ENCODE assay signal across 1 cellular context in the genomic region with DNA sequence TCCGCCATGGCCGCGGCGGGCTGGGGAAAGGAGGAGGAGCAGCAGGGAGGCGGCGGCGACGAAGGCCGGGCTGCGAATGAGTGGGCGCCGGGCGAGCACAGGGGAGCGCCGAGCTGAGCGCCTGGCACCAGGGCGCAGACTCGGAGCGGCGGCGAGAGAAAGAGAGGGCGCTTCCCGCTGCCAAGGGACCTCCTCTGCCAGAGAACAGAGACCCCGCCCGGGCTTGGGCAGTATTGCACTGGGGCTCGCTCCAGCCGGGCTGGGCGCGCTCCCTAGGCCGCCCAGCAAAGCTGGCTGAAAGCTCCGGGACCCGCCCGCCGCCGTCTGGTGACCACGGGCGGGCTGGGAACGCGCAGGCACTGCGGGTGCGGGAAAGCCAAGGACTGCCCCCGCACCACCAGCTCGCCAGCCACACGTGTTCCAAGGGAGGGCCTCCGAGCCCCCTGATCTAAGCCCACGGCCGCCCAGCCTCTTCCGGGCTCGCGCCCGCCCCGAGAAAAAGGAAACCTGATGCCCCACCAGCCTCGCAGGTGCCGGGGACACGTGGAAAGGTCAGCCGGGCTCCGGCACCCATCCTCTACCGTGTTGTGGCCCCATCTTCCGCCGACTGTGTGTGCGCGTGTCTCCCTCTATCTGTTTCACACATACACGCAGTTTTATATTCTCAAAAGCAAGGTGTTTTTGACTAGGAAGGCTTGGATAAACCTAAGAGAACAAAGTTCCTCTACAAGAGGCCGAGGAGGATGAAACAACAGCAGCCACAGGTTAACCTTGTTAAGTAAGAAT.
TF ChIP-seq lines count a peak whose summit lies in the region.

A gene (minus strand): TSS at position 140 of the 786 bp plus-strand sequence. CDS start 132 bp downstream, at position 8.

TF ChIP-seq in HepG2, 621 proteins besides CTCF, POLR2A, EP300 and RAD21 (continued from another document and continues in another):
- 0 out of 2 replicates have a peak, but pooled peaks have one; percentile 51 for TF ChIP-seq ZNF674 (CRISPR knock-in tag; IDR thresholded peaks at IDR 0.05; ENCODE audit: low read depth)
- TF ChIP-seq HMG20B (CRISPR knock-in tag; conservative IDR thresholded peaks at IDR 0.05) = no peak; the same call in 1 of the 2 replicates
- 0 out of 2 replicates have a peak, but pooled peaks have one; percentile 22 for TF ChIP-seq DNMT1 (CRISPR knock-in tag; IDR thresholded peaks at IDR 0.05)
- 0 out of 2 replicates have a peak, but pooled peaks have one; percentile 36 for TF ChIP-seq NRL (CRISPR knock-in tag; IDR thresholded peaks at IDR 0.05; ENCODE audit: borderline replicate concordance)
- no peak for TF ChIP-seq ZNF484 (CRISPR knock-in tag; IDR thresholded peaks at IDR 0.05; ENCODE audit: borderline replicate concordance, low read depth)
- peak; percentile 96 for TF ChIP-seq ZNF781 (CRISPR knock-in tag; IDR thresholded peaks at IDR 0.05; ENCODE audit: borderline replicate concordance, not compliant biosample characterization)
- TF ChIP-seq, protein P1, sequence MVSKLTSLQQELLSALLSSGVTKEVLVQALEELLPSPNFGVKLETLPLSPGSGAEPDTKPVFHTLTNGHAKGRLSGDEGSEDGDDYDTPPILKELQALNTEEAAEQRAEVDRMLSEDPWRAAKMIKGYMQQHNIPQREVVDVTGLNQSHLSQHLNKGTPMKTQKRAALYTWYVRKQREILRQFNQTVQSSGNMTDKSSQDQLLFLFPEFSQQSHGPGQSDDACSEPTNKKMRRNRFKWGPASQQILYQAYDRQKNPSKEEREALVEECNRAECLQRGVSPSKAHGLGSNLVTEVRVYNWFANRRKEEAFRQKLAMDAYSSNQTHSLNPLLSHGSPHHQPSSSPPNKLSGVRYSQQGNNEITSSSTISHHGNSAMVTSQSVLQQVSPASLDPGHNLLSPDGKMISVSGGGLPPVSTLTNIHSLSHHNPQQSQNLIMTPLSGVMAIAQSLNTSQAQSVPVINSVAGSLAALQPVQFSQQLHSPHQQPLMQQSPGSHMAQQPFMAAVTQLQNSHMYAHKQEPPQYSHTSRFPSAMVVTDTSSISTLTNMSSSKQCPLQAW (CRISPR knock-in tag; IDR thresholded peaks at IDR 0.05) = peak; percentile 65; the same call in 1 of the 2 replicates
- TF ChIP-seq ZNF430 (CRISPR knock-in tag; IDR thresholded peaks at IDR 0.05) = peak; percentile 79; the same call in 1 of the 2 replicates
- TF ChIP-seq JUND (CRISPR knock-in tag; IDR thresholded peaks at IDR 0.05) = no peak
- no peak for TF ChIP-seq NR3C1 (CRISPR knock-in tag; IDR thresholded peaks at IDR 0.05)
- 0 out of 2 replicates have a peak, but pooled peaks have one; percentile 59 for TF ChIP-seq BORCS8-MEF2B (CRISPR knock-in tag; IDR thresholded peaks at IDR 0.05)
- TF ChIP-seq ZNF790 (CRISPR knock-in tag; IDR thresholded peaks at IDR 0.05; ENCODE audit: borderline replicate concordance) = peak; percentile 39; the same call in 1 of the 2 replicates
- no peak for TF ChIP-seq HNRNPH1 (optimal IDR thresholded peaks at IDR 0.05; ENCODE audit: low read depth, low read length)
- TF ChIP-seq RARG (CRISPR knock-in tag; IDR thresholded peaks at IDR 0.05; ENCODE audit: low read depth) = no peak
- TF ChIP-seq, protein P2, sequence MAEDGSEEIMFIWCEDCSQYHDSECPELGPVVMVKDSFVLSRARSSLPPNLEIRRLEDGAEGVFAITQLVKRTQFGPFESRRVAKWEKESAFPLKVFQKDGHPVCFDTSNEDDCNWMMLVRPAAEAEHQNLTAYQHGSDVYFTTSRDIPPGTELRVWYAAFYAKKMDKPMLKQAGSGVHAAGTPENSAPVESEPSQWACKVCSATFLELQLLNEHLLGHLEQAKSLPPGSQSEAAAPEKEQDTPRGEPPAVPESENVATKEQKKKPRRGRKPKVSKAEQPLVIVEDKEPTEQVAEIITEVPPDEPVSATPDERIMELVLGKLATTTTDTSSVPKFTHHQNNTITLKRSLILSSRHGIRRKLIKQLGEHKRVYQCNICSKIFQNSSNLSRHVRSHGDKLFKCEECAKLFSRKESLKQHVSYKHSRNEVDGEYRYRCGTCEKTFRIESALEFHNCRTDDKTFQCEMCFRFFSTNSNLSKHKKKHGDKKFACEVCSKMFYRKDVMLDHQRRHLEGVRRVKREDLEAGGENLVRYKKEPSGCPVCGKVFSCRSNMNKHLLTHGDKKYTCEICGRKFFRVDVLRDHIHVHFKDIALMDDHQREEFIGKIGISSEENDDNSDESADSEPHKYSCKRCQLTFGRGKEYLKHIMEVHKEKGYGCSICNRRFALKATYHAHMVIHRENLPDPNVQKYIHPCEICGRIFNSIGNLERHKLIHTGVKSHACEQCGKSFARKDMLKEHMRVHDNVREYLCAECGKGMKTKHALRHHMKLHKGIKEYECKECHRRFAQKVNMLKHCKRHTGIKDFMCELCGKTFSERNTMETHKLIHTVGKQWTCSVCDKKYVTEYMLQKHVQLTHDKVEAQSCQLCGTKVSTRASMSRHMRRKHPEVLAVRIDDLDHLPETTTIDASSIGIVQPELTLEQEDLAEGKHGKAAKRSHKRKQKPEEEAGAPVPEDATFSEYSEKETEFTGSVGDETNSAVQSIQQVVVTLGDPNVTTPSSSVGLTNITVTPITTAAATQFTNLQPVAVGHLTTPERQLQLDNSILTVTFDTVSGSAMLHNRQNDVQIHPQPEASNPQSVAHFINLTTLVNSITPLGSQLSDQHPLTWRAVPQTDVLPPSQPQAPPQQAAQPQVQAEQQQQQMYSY (CRISPR knock-in tag; IDR thresholded peaks at IDR 0.05) = no peak; the same call in none of the 2 replicates
- TF ChIP-seq EED (CRISPR knock-in tag; IDR thresholded peaks at IDR 0.05) = peak; percentile 38; the same call in 1 of the 2 replicates
- TF ChIP-seq, protein P3, sequence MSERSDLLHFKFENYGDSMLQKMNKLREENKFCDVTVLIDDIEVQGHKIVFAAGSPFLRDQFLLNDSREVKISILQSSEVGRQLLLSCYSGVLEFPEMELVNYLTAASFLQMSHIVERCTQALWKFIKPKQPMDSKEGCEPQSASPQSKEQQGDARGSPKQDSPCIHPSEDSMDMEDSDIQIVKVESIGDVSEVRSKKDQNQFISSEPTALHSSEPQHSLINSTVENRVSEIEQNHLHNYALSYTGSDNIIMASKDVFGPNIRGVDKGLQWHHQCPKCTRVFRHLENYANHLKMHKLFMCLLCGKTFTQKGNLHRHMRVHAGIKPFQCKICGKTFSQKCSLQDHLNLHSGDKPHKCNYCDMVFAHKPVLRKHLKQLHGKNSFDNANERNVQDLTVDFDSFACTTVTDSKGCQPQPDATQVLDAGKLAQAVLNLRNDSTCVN (CRISPR knock-in tag; IDR thresholded peaks at IDR 0.05; ENCODE audit: borderline replicate concordance) = 0 out of 2 replicates have a peak, but pooled peaks have one; percentile 47
- no peak for TF ChIP-seq SSRP1 (CRISPR knock-in tag; IDR thresholded peaks at IDR 0.05)
- TF ChIP-seq RCOR2 (CRISPR knock-in tag; IDR thresholded peaks at IDR 0.05) = peak; percentile 69
- TF ChIP-seq, protein P4, sequence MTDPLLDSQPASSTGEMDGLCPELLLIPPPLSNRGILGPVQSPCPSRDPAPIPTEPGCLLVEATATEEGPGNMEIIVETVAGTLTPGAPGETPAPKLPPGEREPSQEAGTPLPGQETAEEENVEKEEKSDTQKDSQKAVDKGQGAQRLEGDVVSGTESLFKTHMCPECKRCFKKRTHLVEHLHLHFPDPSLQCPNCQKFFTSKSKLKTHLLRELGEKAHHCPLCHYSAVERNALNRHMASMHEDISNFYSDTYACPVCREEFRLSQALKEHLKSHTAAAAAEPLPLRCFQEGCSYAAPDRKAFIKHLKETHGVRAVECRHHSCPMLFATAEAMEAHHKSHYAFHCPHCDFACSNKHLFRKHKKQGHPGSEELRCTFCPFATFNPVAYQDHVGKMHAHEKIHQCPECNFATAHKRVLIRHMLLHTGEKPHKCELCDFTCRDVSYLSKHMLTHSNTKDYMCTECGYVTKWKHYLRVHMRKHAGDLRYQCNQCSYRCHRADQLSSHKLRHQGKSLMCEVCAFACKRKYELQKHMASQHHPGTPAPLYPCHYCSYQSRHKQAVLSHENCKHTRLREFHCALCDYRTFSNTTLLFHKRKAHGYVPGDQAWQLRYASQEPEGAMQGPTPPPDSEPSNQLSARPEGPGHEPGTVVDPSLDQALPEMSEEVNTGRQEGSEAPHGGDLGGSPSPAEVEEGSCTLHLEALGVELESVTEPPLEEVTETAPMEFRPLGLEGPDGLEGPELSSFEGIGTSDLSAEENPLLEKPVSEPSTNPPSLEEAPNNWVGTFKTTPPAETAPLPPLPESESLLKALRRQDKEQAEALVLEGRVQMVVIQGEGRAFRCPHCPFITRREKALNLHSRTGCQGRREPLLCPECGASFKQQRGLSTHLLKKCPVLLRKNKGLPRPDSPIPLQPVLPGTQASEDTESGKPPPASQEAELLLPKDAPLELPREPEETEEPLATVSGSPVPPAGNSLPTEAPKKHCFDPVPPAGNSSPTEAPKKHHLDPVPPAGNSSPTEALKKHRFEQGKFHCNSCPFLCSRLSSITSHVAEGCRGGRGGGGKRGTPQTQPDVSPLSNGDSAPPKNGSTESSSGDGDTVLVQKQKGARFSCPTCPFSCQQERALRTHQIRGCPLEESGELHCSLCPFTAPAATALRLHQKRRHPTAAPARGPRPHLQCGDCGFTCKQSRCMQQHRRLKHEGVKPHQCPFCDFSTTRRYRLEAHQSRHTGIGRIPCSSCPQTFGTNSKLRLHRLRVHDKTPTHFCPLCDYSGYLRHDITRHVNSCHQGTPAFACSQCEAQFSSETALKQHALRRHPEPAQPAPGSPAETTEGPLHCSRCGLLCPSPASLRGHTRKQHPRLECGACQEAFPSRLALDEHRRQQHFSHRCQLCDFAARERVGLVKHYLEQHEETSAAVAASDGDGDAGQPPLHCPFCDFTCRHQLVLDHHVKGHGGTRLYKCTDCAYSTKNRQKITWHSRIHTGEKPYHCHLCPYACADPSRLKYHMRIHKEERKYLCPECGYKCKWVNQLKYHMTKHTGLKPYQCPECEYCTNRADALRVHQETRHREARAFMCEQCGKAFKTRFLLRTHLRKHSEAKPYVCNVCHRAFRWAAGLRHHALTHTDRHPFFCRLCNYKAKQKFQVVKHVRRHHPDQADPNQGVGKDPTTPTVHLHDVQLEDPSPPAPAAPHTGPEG (CRISPR knock-in tag; IDR thresholded peaks at IDR 0.05) = peak; percentile 56
- TF ChIP-seq SATB2 (CRISPR knock-in tag; IDR thresholded peaks at IDR 0.05) = no peak
- peak; percentile 24 for TF ChIP-seq FOXA3 (CRISPR knock-in tag; IDR thresholded peaks at IDR 0.05)
- no peak; the same call in none of the 2 replicates for TF ChIP-seq HDAC1 (CRISPR knock-in tag; IDR thresholded peaks at IDR 0.05)
- no peak for TF ChIP-seq ELF4 (CRISPR knock-in tag; IDR thresholded peaks at IDR 0.05; ENCODE audit: borderline replicate concordance)
- TF ChIP-seq, protein P5, sequence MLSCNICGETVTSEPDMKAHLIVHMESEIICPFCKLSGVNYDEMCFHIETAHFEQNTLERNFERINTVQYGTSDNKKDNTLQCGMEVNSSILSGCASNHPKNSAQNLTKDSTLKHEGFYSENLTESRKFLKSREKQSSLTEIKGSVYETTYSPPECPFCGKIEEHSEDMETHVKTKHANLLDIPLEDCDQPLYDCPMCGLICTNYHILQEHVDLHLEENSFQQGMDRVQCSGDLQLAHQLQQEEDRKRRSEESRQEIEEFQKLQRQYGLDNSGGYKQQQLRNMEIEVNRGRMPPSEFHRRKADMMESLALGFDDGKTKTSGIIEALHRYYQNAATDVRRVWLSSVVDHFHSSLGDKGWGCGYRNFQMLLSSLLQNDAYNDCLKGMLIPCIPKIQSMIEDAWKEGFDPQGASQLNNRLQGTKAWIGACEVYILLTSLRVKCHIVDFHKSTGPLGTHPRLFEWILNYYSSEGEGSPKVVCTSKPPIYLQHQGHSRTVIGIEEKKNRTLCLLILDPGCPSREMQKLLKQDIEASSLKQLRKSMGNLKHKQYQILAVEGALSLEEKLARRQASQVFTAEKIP (CRISPR knock-in tag; IDR thresholded peaks at IDR 0.05; ENCODE audit: borderline replicate concordance) = no peak
- no peak for TF ChIP-seq TAF15 (IDR thresholded peaks at IDR 0.05; ENCODE audit: low read depth, low read length, poor library complexity, severe bottlenecking)
- TF ChIP-seq ZNF605 (CRISPR knock-in tag; IDR thresholded peaks at IDR 0.05) = peak; percentile 92
- TF ChIP-seq FOXJ3 (CRISPR knock-in tag; IDR thresholded peaks at IDR 0.05; ENCODE audit: borderline replicate concordance) = no peak
- 0 out of 2 replicates have a peak, but pooled peaks have one; percentile 59 for TF ChIP-seq ZIK1 (CRISPR knock-in tag; IDR thresholded peaks at IDR 0.05; ENCODE audit: borderline replicate concordance, low read depth)
- TF ChIP-seq, protein P6, sequence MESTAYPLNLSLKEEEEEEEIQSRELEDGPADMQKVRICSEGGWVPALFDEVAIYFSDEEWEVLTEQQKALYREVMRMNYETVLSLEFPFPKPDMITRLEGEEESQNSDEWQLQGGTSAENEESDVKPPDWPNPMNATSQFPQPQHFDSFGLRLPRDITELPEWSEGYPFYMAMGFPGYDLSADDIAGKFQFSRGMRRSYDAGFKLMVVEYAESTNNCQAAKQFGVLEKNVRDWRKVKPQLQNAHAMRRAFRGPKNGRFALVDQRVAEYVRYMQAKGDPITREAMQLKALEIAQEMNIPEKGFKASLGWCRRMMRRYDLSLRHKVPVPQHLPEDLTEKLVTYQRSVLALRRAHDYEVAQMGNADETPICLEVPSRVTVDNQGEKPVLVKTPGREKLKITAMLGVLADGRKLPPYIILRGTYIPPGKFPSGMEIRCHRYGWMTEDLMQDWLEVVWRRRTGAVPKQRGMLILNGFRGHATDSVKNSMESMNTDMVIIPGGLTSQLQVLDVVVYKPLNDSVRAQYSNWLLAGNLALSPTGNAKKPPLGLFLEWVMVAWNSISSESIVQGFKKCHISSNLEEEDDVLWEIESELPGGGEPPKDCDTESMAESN (CRISPR knock-in tag; conservative IDR thresholded peaks at IDR 0.05) = peak; percentile 92; the same call in 1 of the 2 replicates
- TF ChIP-seq DNMT3B (CRISPR knock-in tag; conservative IDR thresholded peaks at IDR 0.05) = peak; percentile 77; the same call in 1 of the 2 replicates
- TF ChIP-seq DMAP1 (CRISPR knock-in tag; IDR thresholded peaks at IDR 0.05) = peak; percentile 88
- TF ChIP-seq, protein P7, sequence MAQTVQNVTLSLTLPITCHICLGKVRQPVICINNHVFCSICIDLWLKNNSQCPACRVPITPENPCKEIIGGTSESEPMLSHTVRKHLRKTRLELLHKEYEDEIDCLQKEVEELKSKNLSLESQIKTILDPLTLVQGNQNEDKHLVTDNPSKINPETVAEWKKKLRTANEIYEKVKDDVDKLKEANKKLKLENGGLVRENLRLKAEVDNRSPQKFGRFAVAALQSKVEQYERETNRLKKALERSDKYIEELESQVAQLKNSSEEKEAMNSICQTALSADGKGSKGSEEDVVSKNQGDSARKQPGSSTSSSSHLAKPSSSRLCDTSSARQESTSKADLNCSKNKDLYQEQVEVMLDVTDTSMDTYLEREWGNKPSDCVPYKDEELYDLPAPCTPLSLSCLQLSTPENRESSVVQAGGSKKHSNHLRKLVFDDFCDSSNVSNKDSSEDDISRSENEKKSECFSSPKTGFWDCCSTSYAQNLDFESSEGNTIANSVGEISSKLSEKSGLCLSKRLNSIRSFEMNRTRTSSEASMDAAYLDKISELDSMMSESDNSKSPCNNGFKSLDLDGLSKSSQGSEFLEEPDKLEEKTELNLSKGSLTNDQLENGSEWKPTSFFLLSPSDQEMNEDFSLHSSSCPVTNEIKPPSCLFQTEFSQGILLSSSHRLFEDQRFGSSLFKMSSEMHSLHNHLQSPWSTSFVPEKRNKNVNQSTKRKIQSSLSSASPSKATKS (CRISPR knock-in tag; IDR thresholded peaks at IDR 0.05) = no peak
- TF ChIP-seq ZBTB20 (CRISPR knock-in tag; IDR thresholded peaks at IDR 0.05; ENCODE audit: borderline replicate concordance, low read depth) = peak; percentile 76; the same call in 1 of the 2 replicates
- TF ChIP-seq SALL1 (CRISPR knock-in tag; IDR thresholded peaks at IDR 0.05) = peak; percentile 81
- TF ChIP-seq CHCHD3 (CRISPR knock-in tag; IDR thresholded peaks at IDR 0.05) = no peak
- TF ChIP-seq PRMT3 (CRISPR knock-in tag; IDR thresholded peaks at IDR 0.05; ENCODE audit: borderline replicate concordance, low read depth) = 0 out of 2 replicates have a peak, but pooled peaks have one; percentile 70
